21 cellular contexts compared by ENCODE assay signal in the genomic region with DNA sequence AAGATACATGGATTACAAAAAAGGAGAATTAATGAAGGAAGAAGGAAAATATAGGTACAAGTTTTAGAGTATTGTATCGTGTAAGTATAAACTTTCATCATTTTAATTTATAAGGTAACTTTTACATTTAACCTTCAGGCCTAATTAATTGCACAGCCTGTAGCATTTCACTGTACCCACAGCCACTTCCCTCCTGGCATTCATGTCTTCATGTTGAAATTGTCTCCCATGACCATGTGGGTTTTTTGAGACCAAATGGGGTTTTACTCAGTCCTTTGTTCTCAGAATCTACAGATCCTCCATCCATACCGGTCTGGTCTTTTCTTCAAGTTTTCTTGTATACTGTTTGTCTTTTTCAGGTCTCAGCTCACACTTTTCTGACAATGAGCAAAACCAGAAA.
DNase-seq lines count a peak whose midpoint lies in the region; ATAC-seq and TF ChIP-seq lines count a peak whose summit lies in the region.
"Had no signal": no experiment of that assay in that cellular context is flagged by ENCODE, and none has a peak within 500 bp of the region (broad histone marks: within the 10 kb centered on the region; RNA-seq: fewer than 3 reads in every experiment).

No MANE protein-coding gene starts in this region.

- no peaks in the 10 kb centered on the region for H3K9me2 ChIP-seq in HCT116 (ENCODE audit: insufficient read depth)

- BruUV-seq in HCT116 (replicated peaks; lab: Mats Ljungman, UMichigan): no TSS peak

- H3K79me2 ChIP-seq in HCT116 (ENCODE audit: insufficient read depth, low read length): no peaks in the 10 kb centered on the region
- no peaks in the 10 kb centered on the region for H3K79me2 ChIP-seq in trophoblast cell (ENCODE audit: control insufficient read depth, insufficient read depth, low read length, poor library complexity)

- intact Hi-C loops in HCT116 (cut with micrococcal nuclease) (no loop called here), uterus (cut with DNase I; ENCODE audit: low total_unique reads) (no loop called here)

- H3K4me1 ChIP-seq in HCT116 (ENCODE audit: control insufficient read depth in 1 of 2, insufficient read depth in 2 of 2, low read length in 2 of 2) (peaks cover 6 to 13% of the 10 kb centered on the region in 2 experiments; a peak in 3 of 4 replicates), trophoblast cell (ENCODE audit: control insufficient read depth in 1 of 2, insufficient read depth in 2 of 2, low read length in 2 of 2) (no peaks in the 10 kb centered on the region), uterus (no peaks in the 10 kb centered on the region)
- H3K4me1 ChIP-seq: BE2C had no signal

- no peak overlapping the region for H4K12ac ChIP-seq in trophoblast cell (ENCODE audit: low read depth, low read length)

- H2BK120ac ChIP-seq in trophoblast cell (ENCODE audit: insufficient read depth, low read length, poor library complexity): no peak overlapping the region

- no peak overlapping the region for H2AK5ac ChIP-seq in trophoblast cell (ENCODE audit: low read length)

- CTCF ChIA-PET in HCT116 (lab: Charles Lee): no interaction called here

- no peak overlapping the region for H3K18ac ChIP-seq in trophoblast cell (ENCODE audit: low read length)

- no peak for TF ChIP-seq RAD21 in HCT116 (IDR thresholded peaks at IDR 0.05; ENCODE audit: low read depth)

- peak overlapping the region; percentile 36; the same call in 1 of the 2 replicates for H3K4me2 ChIP-seq in HCT116 (ENCODE audit: low read length)
- H3K4me2 ChIP-seq in trophoblast cell (ENCODE audit: low read length): no peak overlapping the region
- H3K4me2 ChIP-seq: BLaER1 had no signal

- RAD21 ChIA-PET in HCT116 (lab: Charles Lee; ENCODE audit: low non-redundant PET in 1 of 2, low total read pairs in 2 of 2, uncharacterized antibody in 2 of 2, unreplicated experiment in 2 of 2): no interaction called here

- H3K9me3 ChIP-seq in HCT116 (ENCODE audit: control insufficient read depth in 1 of 2, insufficient read depth in 1 of 2, low read depth in 1 of 2, low read length in 2 of 2) (no peaks in the 10 kb centered on the region), trophoblast cell (ENCODE audit: insufficient read depth, low read depth, low read length) (no peaks in the 10 kb centered on the region), uterus (no peaks in the 10 kb centered on the region)
- H3K9me3 ChIP-seq: BE2C, BLaER1 had no signal

- no peak overlapping the region for H2BK5ac ChIP-seq in trophoblast cell (ENCODE audit: low read depth, low read length, poor library complexity)

- no peak overlapping the region for H4K8ac ChIP-seq in trophoblast cell (ENCODE audit: low read depth, low read length)

- WGBS in trophoblast cell (ENCODE audit: extremely low coverage, insufficient coverage, insufficient read length): no CpG with 5 or more reads among the region's 2 CpGs

- no peak overlapping the region for H3K23ac ChIP-seq in trophoblast cell (ENCODE audit: low read length)

- H3K27me3 ChIP-seq in HCT116 (ENCODE audit: insufficient read depth, low read length) (no peaks in the 10 kb centered on the region), trophoblast cell (ENCODE audit: insufficient read depth, low read length) (no peaks in the 10 kb centered on the region), uterus (no peaks in the 10 kb centered on the region)
- H3K27me3 ChIP-seq: BE2C, BLaER1 had no signal

- POLR2A ChIA-PET in HCT116 (lab: Charles Lee): no interaction called here

- H3K9ac ChIP-seq in HCT116 (ENCODE audit: low read length): no peak overlapping the region
- no peak overlapping the region for H3K9ac ChIP-seq in trophoblast cell (ENCODE audit: low read length)
- H3K9ac ChIP-seq: BLaER1 had no signal

- TF ChIP-seq CTCF in HCT116 (IDR thresholded peaks at IDR 0.05 in 2 of 3, conservative IDR thresholded peaks at IDR 0.05 in 1 of 3; ENCODE audit: borderline replicate concordance in 1 of 3, insufficient read depth in 1 of 3, low read depth in 2 of 3, low read length in 2 of 3) (no peak), coronary artery (IDR thresholded peaks at IDR 0.05) (no peak), uterus (IDR thresholded peaks at IDR 0.05) (no peak)

- no peak overlapping the region for H2BK12ac ChIP-seq in trophoblast cell (ENCODE audit: low read length)

- H4K91ac ChIP-seq in trophoblast cell (ENCODE audit: low read depth, low read length): no peak overlapping the region

- no peaks in the 10 kb centered on the region for H4K20me1 ChIP-seq in HCT116 (ENCODE audit: insufficient read depth)
- H4K20me1 ChIP-seq: BLaER1 had no signal

- no peak for ATAC-seq in HCT116
- ATAC-seq: GM12878 had no signal

- DNase-seq in HCT116 (ENCODE audit: low read depth, low spot score): no peak
- DNase-seq in trophoblast cell: peak; percentile 61 to 76
- DNase-seq in mucosa of gallbladder (ENCODE audit: low spot score): no peak
- no peak for DNase-seq in coronary artery (ENCODE audit: low spot score)
- DNase-seq in uterus: no peak
- DNase-seq: 8988T; ACHN; BE2C; C1 segment of cervical spinal cord; CD4-positive, alpha-beta memory T cell; CD4-positive, CD25-positive, alpha-beta regulatory T cell; CD8-positive, alpha-beta memory T cell; COR-L47; DMS 273 treated with DMSO at 0.1 percent for 48 hours; DMS153; DMS79; DND-41; EL; GDM1 had no signal

- no peak overlapping the region for H3K4me3 ChIP-seq in HCT116 (replicated peaks in 1 of 2; ENCODE audit: low read depth in 1 of 2, low read length in 2 of 2)
- no peak overlapping the region for H3K4me3 ChIP-seq in trophoblast cell (ENCODE audit: low read depth, low read length)
- H3K4me3 ChIP-seq in coronary artery: no peak overlapping the region
- H3K4me3 ChIP-seq in uterus: no peak overlapping the region
- H3K4me3 ChIP-seq: BLaER1, GM12878 had no signal

- no peak overlapping the region for H3K14ac ChIP-seq in trophoblast cell (ENCODE audit: low read length)

- no peaks in the 10 kb centered on the region for H3K36me3 ChIP-seq in HCT116 (ENCODE audit: control insufficient read depth in 1 of 2, insufficient read depth in 2 of 2, low read length in 2 of 2)
- no peaks in the 10 kb centered on the region for H3K36me3 ChIP-seq in trophoblast cell (ENCODE audit: control insufficient read depth in 1 of 2, insufficient read depth in 2 of 2, low read length in 2 of 2)
- H3K36me3 ChIP-seq in uterus: no peaks in the 10 kb centered on the region
- H3K36me3 ChIP-seq: BE2C, BLaER1 had no signal

- no peak for TF ChIP-seq POLR2A in HCT116 (IDR thresholded peaks at IDR 0.05; ENCODE audit: borderline replicate concordance, extremely low read depth, insufficient read depth, insufficient read length)
- no peak for TF ChIP-seq POLR2A in uterus (IDR thresholded peaks at IDR 0.05)

- H2AFZ ChIP-seq in HCT116 (ENCODE audit: low read depth, low read length, poor library complexity, severe bottlenecking) (no peak overlapping the region), trophoblast cell (ENCODE audit: insufficient read depth, low read length, poor library complexity) (no peak overlapping the region)

- no peaks in the 10 kb centered on the region for H3K79me1 ChIP-seq in trophoblast cell (ENCODE audit: low read length)

- H3K27ac ChIP-seq in HCT116 (ENCODE audit: low read depth, low read length) (no peak overlapping the region), trophoblast cell (ENCODE audit: low read depth, low read length) (no peak overlapping the region), coronary artery (no peak overlapping the region), uterus (no peak overlapping the region)
- H3K27ac ChIP-seq: BLaER1 had no signal

- H3K4ac ChIP-seq in trophoblast cell (ENCODE audit: low read depth, low read length): no peak overlapping the region

TF ChIP-seq in HCT116, 20 proteins besides CTCF, POLR2A, EP300 and RAD21 (continues in another document):
- no peak for TF ChIP-seq TCF7L2 (IDR thresholded peaks at IDR 0.05; ENCODE audit: borderline replicate concordance, extremely low read depth, insufficient read depth, insufficient read length)
- TF ChIP-seq EGR1 (IDR thresholded peaks at IDR 0.05; ENCODE audit: low read depth): no peak
- no peak for TF ChIP-seq ATF3 (IDR thresholded peaks at IDR 0.05)
- TF ChIP-seq CEBPB (IDR thresholded peaks at IDR 0.05; ENCODE audit: low read depth): no peak
- TF ChIP-seq ZFX (IDR thresholded peaks at IDR 0.05): no peak
- no peak for TF ChIP-seq POLR2AphosphoS5 (IDR thresholded peaks at IDR 0.05; ENCODE audit: low read depth, low read length)
- TF ChIP-seq YY1 (IDR thresholded peaks at IDR 0.05; ENCODE audit: extremely low read depth, insufficient replicate concordance, low read depth, low read length): no peak
- no peak for TF ChIP-seq JUND (IDR thresholded peaks at IDR 0.05)
- no peak for TF ChIP-seq SRF (IDR thresholded peaks at IDR 0.05; ENCODE audit: low read depth)
- TF ChIP-seq SIN3A (IDR thresholded peaks at IDR 0.05; ENCODE audit: low read depth): no peak
- no peak for TF ChIP-seq ZNF274 (IDR thresholded peaks at IDR 0.05; ENCODE audit: low read depth, low read length)
- TF ChIP-seq FOSL1 (IDR thresholded peaks at IDR 0.05; ENCODE audit: low read depth): no peak
- no peak for TF ChIP-seq CBX3 (IDR thresholded peaks at IDR 0.05; ENCODE audit: low read depth)
- TF ChIP-seq EZH2phosphoT487 (IDR thresholded peaks at IDR 0.05; ENCODE audit: borderline replicate concordance): no peak
- no peak for TF ChIP-seq SP1 (IDR thresholded peaks at IDR 0.05; ENCODE audit: low read depth)
- TF ChIP-seq, protein P1, sequence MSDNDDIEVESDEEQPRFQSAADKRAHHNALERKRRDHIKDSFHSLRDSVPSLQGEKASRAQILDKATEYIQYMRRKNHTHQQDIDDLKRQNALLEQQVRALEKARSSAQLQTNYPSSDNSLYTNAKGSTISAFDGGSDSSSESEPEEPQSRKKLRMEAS (IDR thresholded peaks at IDR 0.05): no peak
- no peak for TF ChIP-seq ELF1 (IDR thresholded peaks at IDR 0.05; ENCODE audit: borderline replicate concordance, low read depth)
- TF ChIP-seq EZH2 (IDR thresholded peaks at IDR 0.05): no peak

Comparison
In these comparisons a context has a peak if more than half of its experiments do, and no peak if none do; other contexts are left out.
1. DNase-seq: peak in trophoblast cell (2 of 2); none in HCT116 (single experiment), mucosa of gallbladder (single experiment), coronary artery (single experiment) and uterus (0 of 2).